Comparison of ENCODE assay signal across 18 cellular contexts in the genomic region with DNA sequence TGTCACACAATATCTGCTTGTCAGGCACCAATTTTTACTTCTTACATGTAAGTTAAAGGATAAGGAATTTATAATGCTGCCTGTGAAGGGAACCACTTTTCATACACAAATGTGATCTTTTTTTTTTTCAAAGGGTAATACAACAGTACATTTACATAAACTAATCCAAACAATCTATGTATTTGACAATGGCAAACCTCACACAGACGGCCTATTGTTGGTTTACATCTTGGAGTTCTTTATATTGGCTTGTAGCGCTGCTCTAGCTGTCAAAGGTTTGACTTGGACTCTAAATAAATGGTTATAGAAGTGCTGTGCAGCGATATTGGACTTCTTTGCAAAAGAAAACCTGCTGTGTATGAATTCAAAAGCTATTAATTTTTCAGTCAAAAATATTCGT.
DNase-seq lines count a peak whose midpoint lies in the region; ATAC-seq and TF ChIP-seq lines count a peak whose summit lies in the region.
"Had no signal": no experiment of that assay in that cellular context is flagged by ENCODE, and none has a peak within 500 bp of the region (broad histone marks: within the 10 kb centered on the region; RNA-seq: fewer than 3 reads in every experiment).

No MANE protein-coding gene starts in this region.

- no peak for ATAC-seq in gastroesophageal sphincter

- H2AFZ ChIP-seq in GM23248 (no peak overlapping the region), smooth muscle cell (ENCODE audit: low read depth) (no peak overlapping the region)

- TF ChIP-seq CTCF in gastroesophageal sphincter (IDR thresholded peaks at IDR 0.05) (no peak), smooth muscle cell (IDR thresholded peaks at IDR 0.05; ENCODE audit: borderline replicate concordance, insufficient read depth, poor library complexity, severe bottlenecking) (no peak)

- WGBS in GM23248 (ENCODE audit: low coverage in 1 of 2, low lambda C conversion rate in 2 of 2, missing lambda C conversion rate in 2 of 2), 2 experiments: 69 to 71% methylated on average over 4 of the region's 4 CpGs
- 37 to 46% methylated on average over 4 of the region's 4 CpGs for WGBS in gastroesophageal sphincter (ENCODE audit: low coverage in 1 of 2), 2 donors
- WGBS in smooth muscle cell (ENCODE audit: low lambda C conversion rate): 97% methylated on average over 4 of the region's 4 CpGs

- H3K9me3 ChIP-seq in GM23248 (ENCODE audit: low read depth): no peaks in the 10 kb centered on the region
- H3K9me3 ChIP-seq in gastroesophageal sphincter: no peaks in the 10 kb centered on the region
- H3K9me3 ChIP-seq in smooth muscle cell (replicated peaks; ENCODE audit: low read depth): no peaks in the 10 kb centered on the region

- no peak overlapping the region for H3K4me3 ChIP-seq in GM23248
- H3K4me3 ChIP-seq in gastroesophageal sphincter: no peak overlapping the region
- H3K4me3 ChIP-seq in smooth muscle cell: no peak overlapping the region
- H3K4me3 ChIP-seq: cardiac muscle cell had no signal

- H3K9me2 ChIP-seq in GM23248 (ENCODE audit: insufficient read depth): no peaks in the 10 kb centered on the region

- no peak for TF ChIP-seq EP300 in gastroesophageal sphincter (IDR thresholded peaks at IDR 0.05)

- peaks cover 77% of the 10 kb centered on the region for H3F3A ChIP-seq in GM23248 (ENCODE audit: insufficient read depth)
- peaks cover 16% of the 10 kb centered on the region for H3F3A ChIP-seq in smooth muscle cell (ENCODE audit: low read depth)

- DNase-seq in GM23248 (no peak), NCI-H526 treated with DMSO at 0.1 percent for 48 hours (lab: John Stamatoyannopoulos, UW) (peak; percentile 86), smooth muscle cell (lab: John Stamatoyannopoulos, UW; ENCODE audit: unreplicated experiment) (no peak), NCI-H2227 treated with DMSO at 0.1 percent for 48 hours (lab: John Stamatoyannopoulos, UW) (no peak), amniotic stem cell (lab: John Stamatoyannopoulos, UW) (no peak), DMS153 (lab: John Stamatoyannopoulos, UW) (no peak), NCI-H774 (lab: John Stamatoyannopoulos, UW) (no peak)
- DNase-seq: activated CD4-positive, alpha-beta T cell treated with anti-CD3 and anti-CD28 coated beads, Interleukin-2, amount 10 ng/mL, durations not matched to agents 24 days and 14 days; activated effector memory CD4-positive, alpha-beta T cell treated with Interleukin-2 at 50 U/mL for 16 hours; DMS 273 treated with DMSO at 0.1 percent for 48 hours; foreskin melanocyte; NCI-H2107; NCI-H510A treated with DMSO at 0.1 percent for 48 hours; retina; RPMI8226; T-helper 2 cell had no signal

- peak overlapping the region; percentile 89; the same call in 1 of the 2 replicates for H3K9ac ChIP-seq in GM23248
- H3K9ac ChIP-seq in smooth muscle cell (ENCODE audit: low read depth): no peak overlapping the region

- H3K36me3 ChIP-seq in GM23248 (ENCODE audit: low read depth) (peaks cover 23% of the 10 kb centered on the region), gastroesophageal sphincter (peaks cover 3 to 33% of the 10 kb centered on the region in 2 donors), smooth muscle cell (ENCODE audit: low read depth) (peaks cover 11% of the 10 kb centered on the region)

- in situ Hi-C loops in GM23248 (cut with MboI): no loop called here

- no peaks in the 10 kb centered on the region for H3K27me3 ChIP-seq in GM23248 (replicated peaks; ENCODE audit: insufficient read depth)
- H3K27me3 ChIP-seq in gastroesophageal sphincter: no peaks in the 10 kb centered on the region
- no peaks in the 10 kb centered on the region for H3K27me3 ChIP-seq in smooth muscle cell (ENCODE audit: low read depth)
- H3K27me3 ChIP-seq: cardiac muscle cell had no signal

- no peak for TF ChIP-seq POLR2A in gastroesophageal sphincter (IDR thresholded peaks at IDR 0.05)

- H3K79me2 ChIP-seq in GM23248 (ENCODE audit: insufficient read depth) (peaks cover 39% of the 10 kb centered on the region), smooth muscle cell (ENCODE audit: low read depth) (no peaks in the 10 kb centered on the region)

- no peak overlapping the region for H3K4me2 ChIP-seq in GM23248 (ENCODE audit: unreplicated experiment)
- no peak overlapping the region for H3K4me2 ChIP-seq in smooth muscle cell

- H3K4me1 ChIP-seq in GM23248 (ENCODE audit: insufficient read depth) (peaks cover 78% of the 10 kb centered on the region), gastroesophageal sphincter (peaks cover 42 to 100% (median 75%) of the 10 kb centered on the region in 3 donors), smooth muscle cell (ENCODE audit: low read depth) (peaks cover 37% of the 10 kb centered on the region)

- H4K20me1 ChIP-seq in GM23248 (ENCODE audit: insufficient read depth): no peaks in the 10 kb centered on the region
- H4K20me1 ChIP-seq in smooth muscle cell (ENCODE audit: low read depth): no peaks in the 10 kb centered on the region

- H3K27ac ChIP-seq in GM23248 (peak overlapping the region; percentile 99), gastroesophageal sphincter (peak overlapping the region; percentile 82 to 91 (median 88)), smooth muscle cell (ENCODE audit: low read depth) (peak overlapping the region; percentile 98)
